Comparison of ENCODE assay signal across 11 cellular contexts in genomic region chr16:9102379-9102778, GRCh38. TPM values are rescaled to one million over a fixed set of nuclear protein-coding genes. Genes with fewer than 3 reads are reported as not detected.
DNase-seq lines count a peak whose midpoint lies in the region; ATAC-seq lines count a peak whose summit lies in the region.
"Had no signal": no experiment of that assay in that cellular context is flagged by ENCODE, and none has a peak within 500 bp of the region (broad histone marks: within the 10 kb centered on the region; RNA-seq: fewer than 3 reads in every experiment).

No MANE protein-coding gene starts in this region.

- ATAC-seq in stimulated activated effector memory CD8-positive, alpha-beta T cell treated with anti-CD3 and anti-CD28 coated beads, Interleukin-12 subunit alpha, Interleukin-12 subunit beta, amount 100 ng/mL, for 72 hours = no peak
- ATAC-seq in HG02759 (IDR thresholded peaks at IDR 0.05; ENCODE audit: unreplicated experiment) = no peak
- no peak for ATAC-seq in HG03045 (IDR thresholded peaks at IDR 0.05; ENCODE audit: unreplicated experiment)

- H3K36me3 ChIP-seq in SJSA1 = peaks cover 99% of the 10 kb centered on the region

- no peaks in the 10 kb centered on the region for H3K9me3 Mint-ChIP-seq in activated CD4-positive, alpha-beta T cell treated with anti-CD3 and anti-CD28 coated beads, Interleukin-2, amount 10 ng/mL, durations not matched to agents 7 days and 5 days
- H3K9me3 Mint-ChIP-seq in stimulated activated effector memory CD8-positive, alpha-beta T cell treated with anti-CD3 and anti-CD28 coated beads, Interleukin-12 subunit alpha, Interleukin-12 subunit beta, amount 100 ng/mL, for 72 hours = no peaks in the 10 kb centered on the region

- peaks cover 91% of the 10 kb centered on the region for H3K36me3 Mint-ChIP-seq in activated CD4-positive, alpha-beta T cell treated with anti-CD3 and anti-CD28 coated beads, Interleukin-2, amount 10 ng/mL, durations not matched to agents 7 days and 5 days (ENCODE audit: low read depth)
- peaks cover 100% of the 10 kb centered on the region for H3K36me3 Mint-ChIP-seq in stimulated activated effector memory CD8-positive, alpha-beta T cell treated with anti-CD3 and anti-CD28 coated beads, Interleukin-12 subunit alpha, Interleukin-12 subunit beta, amount 100 ng/mL, for 72 hours

- H3K9me3 ChIP-seq in SJSA1 (replicated peaks) = no peaks in the 10 kb centered on the region

- POLR2A ChIA-PET in activated CD4-positive, alpha-beta T cell treated with anti-CD3 and anti-CD28 coated beads, Interleukin-2, amount 10 ng/mL, durations not matched to agents 7 days and 5 days (lab: Charles Lee) = interaction anchor here (0.6 to 0.9 kb wide), 2 partner anchors 9 to 252 kb away, joined by 3 to 4 read pairs; no protein-coding TSS in a partner anchor

- no peaks in the 10 kb centered on the region for H3K27me3 ChIP-seq in SJSA1 (replicated peaks)

- H3K4me3 Mint-ChIP-seq in activated CD4-positive, alpha-beta T cell treated with anti-CD3 and anti-CD28 coated beads, Interleukin-2, amount 10 ng/mL, durations not matched to agents 7 days and 5 days = peak overlapping the region; percentile 1
- H3K4me3 Mint-ChIP-seq in stimulated activated effector memory CD8-positive, alpha-beta T cell treated with anti-CD3 and anti-CD28 coated beads, Interleukin-12 subunit alpha, Interleukin-12 subunit beta, amount 100 ng/mL, for 72 hours = peak overlapping the region; percentile 57

- peak overlapping the region; percentile 61 for H3K27ac ChIP-seq in SJSA1
- H3K27ac ChIP-seq: C4-2B, parathyroid adenoma had no signal

- no peak for DNase-seq in activated CD4-positive, alpha-beta T cell treated with anti-CD3 and anti-CD28 coated beads, Interleukin-2, amount 10 ng/mL, durations not matched to agents 7 days and 5 days
- DNase-seq in activated CD4-positive, alpha-beta T cell treated with anti-CD3 and anti-CD28 coated beads, Interleukin-2, amount 50 U/mL, for 48 hours = no peak
- DNase-seq in SJSA1 (ENCODE audit: low read depth in 1 of 2, low spot score in 2 of 2) = peak; percentile 54 to 55
- peak; percentile 83 for DNase-seq in fibroblast of gingiva (ENCODE audit: low read depth)
- DNase-seq in stimulated activated effector memory CD8-positive, alpha-beta T cell treated with anti-CD3 and anti-CD28 coated beads, Interleukin-12 subunit alpha, Interleukin-12 subunit beta, amount 100 ng/mL, for 72 hours (ENCODE audit: low spot score in 2 of 2) = no peak
- no peak for DNase-seq in effector CD4-positive, alpha-beta T cell
- DNase-seq: NCI-H69 had no signal

- peaks cover 75% of the 10 kb centered on the region for H3K4me1 ChIP-seq in SJSA1 (replicated peaks)

- H3K27me3 Mint-ChIP-seq in activated CD4-positive, alpha-beta T cell treated with anti-CD3 and anti-CD28 coated beads, Interleukin-2, amount 10 ng/mL, durations not matched to agents 7 days and 5 days = no peaks in the 10 kb centered on the region

- CTCF ChIA-PET in activated CD4-positive, alpha-beta T cell treated with anti-CD3 and anti-CD28 coated beads, Interleukin-2, amount 10 ng/mL, durations not matched to agents 7 days and 5 days (lab: Charles Lee) = interaction anchor here (0.9 to 3.0 kb wide), 4 partner anchors 11 to 95 kb away, joined by 3 to 11 read pairs (median 4); partner anchors contain the start of gene HAPSTR1

- H3K27ac Mint-ChIP-seq in activated CD4-positive, alpha-beta T cell treated with anti-CD3 and anti-CD28 coated beads, Interleukin-2, amount 10 ng/mL, durations not matched to agents 7 days and 5 days = peak overlapping the region; percentile 9
- peak overlapping the region; percentile 86 for H3K27ac Mint-ChIP-seq in stimulated activated effector memory CD8-positive, alpha-beta T cell treated with anti-CD3 and anti-CD28 coated beads, Interleukin-12 subunit alpha, Interleukin-12 subunit beta, amount 100 ng/mL, for 72 hours

- H3K4me3 ChIP-seq in SJSA1 = no peak overlapping the region

- H3K4me1 Mint-ChIP-seq in activated CD4-positive, alpha-beta T cell treated with anti-CD3 and anti-CD28 coated beads, Interleukin-2, amount 10 ng/mL, durations not matched to agents 7 days and 5 days = peaks cover 87% of the 10 kb centered on the region
- H3K4me1 Mint-ChIP-seq in stimulated activated effector memory CD8-positive, alpha-beta T cell treated with anti-CD3 and anti-CD28 coated beads, Interleukin-12 subunit alpha, Interleukin-12 subunit beta, amount 100 ng/mL, for 72 hours = peaks cover 92% of the 10 kb centered on the region

RNA-seq across cellular contexts. Expression of gene HAPSTR1, which starts 10.9 kb away (rescaled TPM):
- total RNA-seq in activated CD4-positive, alpha-beta T cell treated with anti-CD3 and anti-CD28 coated beads, Interleukin-2, amount 10 ng/mL, durations not matched to agents 7 days and 5 days = 10 to 100 TPM; 55.0 to 55.6 TPM
- total RNA-seq in SJSA1 (2014; rRNA removed; shearing (Covaris generic)) = 72.6 and 91.1 TPM in 2 replicates

Comparison
In these comparisons a context has a peak if more than half of its experiments do, and no peak if none do; other contexts are left out.
1. DNase-seq: peak in SJSA1 (2 of 2) and fibroblast of gingiva (single experiment); none in activated CD4-positive, alpha-beta T cell treated with anti-CD3 and anti-CD28 coated beads, Interleukin-2, amount 10 ng/mL, durations not matched to agents 7 days and 5 days (single experiment), activated CD4-positive, alpha-beta T cell treated with anti-CD3 and anti-CD28 coated beads, Interleukin-2, amount 50 U/mL, for 48 hours (0 of 2), stimulated activated effector memory CD8-positive, alpha-beta T cell treated with anti-CD3 and anti-CD28 coated beads, Interleukin-12 subunit alpha, Interleukin-12 subunit beta, amount 100 ng/mL, for 72 hours (0 of 2) and effector CD4-positive, alpha-beta T cell (single experiment).